ENCODE assay signal across 9 cellular contexts in genomic region chr4:52045028-52045427, GRCh38. TPM values are rescaled to one million over a fixed set of nuclear protein-coding genes. Genes with fewer than 3 reads are reported as not detected.
"Had no signal": no experiment of that assay in that cellular context is flagged by ENCODE, and none has a peak within 500 bp of the region (broad histone marks: within the 10 kb centered on the region; RNA-seq: fewer than 3 reads in every experiment).

No MANE protein-coding gene starts in this region.

- DNase-seq: GDM1, GF-D8 had no signal

- FAIRE-seq: G401.6, GM12878, GM12891, GM12892, GM18507, GM19239 had no signal

- H3K4me3 ChIP-seq: GM12878 had no signal

- ATAC-seq: GM12878 had no signal

RNA-seq across cellular contexts. Expression of gene LRRC66, which starts 24.9 kb away (rescaled TPM):
- total RNA-seq: G401 had no signal
